Comparison of ENCODE assay signal across 8 cellular contexts in genomic region chr1:11059990-11060948, GRCh38. TPM values are rescaled to one million over a fixed set of nuclear protein-coding genes. Genes with fewer than 3 reads are reported as not detected.
DNase-seq lines count a peak whose midpoint lies in the region; ATAC-seq and FAIRE-seq lines count a peak whose summit lies in the region.

Gene SRM, minus strand, starts transcription at chr1:11060018. Its CDS starts 75 bp downstream, at chr1:11059943.

- ATAC-seq in GM21367 (IDR thresholded peaks at IDR 0.05; ENCODE audit: unreplicated experiment), result peak; percentile 82

- H3K9me3 ChIP-seq in NT2/D1 (ENCODE audit: insufficient read depth, low read length), result no peaks in the 10 kb centered on the region
- no peaks in the 10 kb centered on the region for H3K9me3 ChIP-seq in endocrine pancreas (ENCODE audit: control insufficient read depth, low read length)

- H3K9ac ChIP-seq in NT2/D1 (ENCODE audit: insufficient read length, low read depth), result peak within 1 kb of the TSS; percentile 95
- peak within 1 kb of the TSS; percentile 87 for H3K9ac ChIP-seq in endocrine pancreas (ENCODE audit: control insufficient read depth, insufficient read depth, low read length)

- peak within 1 kb of the TSS; percentile 84 for H3K4me3 ChIP-seq in NT2/D1 (ENCODE audit: insufficient read length, low read depth)
- peak within 1 kb of the TSS; percentile 80 for H3K4me3 ChIP-seq in endocrine pancreas (ENCODE audit: control insufficient read depth, insufficient read depth, low read length)

- FAIRE-seq in HTR-8/SVneo (lab: Jason Lieb, UNC), result peak; percentile 69

- peaks cover 3% of the 10 kb centered on the region for H3K4me1 ChIP-seq in NT2/D1 (ENCODE audit: insufficient read depth, insufficient read length)
- H3K4me1 ChIP-seq in endocrine pancreas (ENCODE audit: control insufficient read depth, insufficient read depth, low read length), result no peaks in the 10 kb centered on the region

- H3K36me3 ChIP-seq in NT2/D1 (ENCODE audit: insufficient read depth, insufficient read length, low read length), result peaks cover 54% of the 10 kb centered on the region
- no peaks in the 10 kb centered on the region for H3K36me3 ChIP-seq in endocrine pancreas (ENCODE audit: control insufficient read depth, insufficient read depth, low read length)

- H3K27me3 ChIP-seq in NT2/D1 (ENCODE audit: insufficient read depth, insufficient read length) (no peaks in the 10 kb centered on the region), endocrine pancreas (ENCODE audit: control insufficient read depth, insufficient read depth, low read length) (no peaks in the 10 kb centered on the region)

- DNase-seq in COR-L47 (lab: John Stamatoyannopoulos, UW) (peak; percentile 88), HTR-8/SVneo (ENCODE audit: insufficient read length, low spot score) (peak; percentile 93), NT2/D1 (ENCODE audit: low read depth, low spot score) (peak; percentile 80), mesenteric fat pad (ENCODE audit: low spot score) (peak; percentile 97)
- peak; percentile 49 for DNase-seq in activated CD8-positive, alpha-beta memory T cell treated with anti-CD3 and anti-CD28 coated beads, Interleukin-2, amount 50 U/mL, for 1 hour (ENCODE audit: extremely low read depth)
- peak; percentile 75 for DNase-seq in stimulated activated CD8-positive, alpha-beta memory T cell treated with anti-CD3 and anti-CD28 coated beads, Interleukin-15, amount 100 ng/mL, for 1 hour (ENCODE audit: low read depth)

RNA-seq across cellular contexts. Expression of gene SRM, which starts in this region (rescaled TPM):
- total RNA-seq in mesenteric fat pad, result 103 TPM

Comparison
In these comparisons a context has a peak if more than half of its experiments do, and no peak if none do; other contexts are left out.
1. Peak in every context shown above with its lines: DNase-seq, ATAC-seq and H3K4me3 ChIP-seq.